ENCODE assay signal across 27 cellular contexts in genomic region chr15:31077181-31077580, GRCh38. TPM values are rescaled to one million over a fixed set of nuclear protein-coding genes. Genes with fewer than 3 reads are reported as not detected.
DNase-seq lines count a peak whose midpoint lies in the region; TF ChIP-seq lines count a peak whose summit lies in the region.
"Had no signal": no experiment of that assay in that cellular context is flagged by ENCODE, and none has a peak within 500 bp of the region (broad histone marks: within the 10 kb centered on the region; RNA-seq: fewer than 3 reads in every experiment).

No MANE protein-coding gene starts in this region.

- H3K27ac ChIP-seq in OCI-LY3 (ENCODE audit: low read length) (no peak overlapping the region), neural progenitor cell (no peak overlapping the region)
- H3K27ac ChIP-seq: dorsolateral prefrontal cortex, heart left ventricle, left lung, sigmoid colon, stomach had no signal

- no peak overlapping the region for H2AFZ ChIP-seq in OCI-LY3 (ENCODE audit: low read depth, low read length)
- H2AFZ ChIP-seq in neural progenitor cell (replicated peaks): no peak overlapping the region

- H3K4me3 Mint-ChIP-seq in neural progenitor cell: no peak overlapping the region
- no peak overlapping the region for H3K4me3 Mint-ChIP-seq in activated naive CD8-positive, alpha-beta T cell treated with anti-CD3 and anti-CD28 coated beads for 36 hours
- H3K4me3 Mint-ChIP-seq: activated naive CD4-positive, alpha-beta T cell treated with anti-CD3 and anti-CD28 coated beads, Interleukin-2, amount 50 U/mL, for 24 hours; neural crest cell; type B pancreatic cell had no signal

- H4K20me1 ChIP-seq in OCI-LY3 (ENCODE audit: insufficient read depth, low read length) (no peaks in the 10 kb centered on the region), neural progenitor cell (ENCODE audit: low read depth) (no peaks in the 10 kb centered on the region)

- H3K9ac ChIP-seq in OCI-LY3 (ENCODE audit: low read length): no peak overlapping the region
- H3K9ac ChIP-seq in neural progenitor cell: no peak overlapping the region

- no peaks in the 10 kb centered on the region for H3K36me3 ChIP-seq in OCI-LY3 (replicated peaks; ENCODE audit: low read depth, low read length)
- H3K36me3 ChIP-seq in neural progenitor cell: no peaks in the 10 kb centered on the region
- H3K36me3 ChIP-seq: heart left ventricle, left lung, sigmoid colon, stomach had no signal

- peak; percentile 30 for DNase-seq in NCI-H2107 treated with DMSO at 0.1 percent for 48 hours (lab: John Stamatoyannopoulos, UW; ENCODE audit: unreplicated experiment)
- DNase-seq in NCI-H2107 (lab: John Stamatoyannopoulos, UW): no peak
- DNase-seq in NAMALWA (ENCODE audit: low spot score): peak; percentile 16
- no peak for DNase-seq in neural progenitor cell (ENCODE audit: low spot score)
- DNase-seq in activated naive CD8-positive, alpha-beta T cell treated with anti-CD3 and anti-CD28 coated beads for 36 hours: no peak
- no peak for DNase-seq in foreskin melanocyte
- no peak for DNase-seq in cerebellum (ENCODE audit: low spot score)
- DNase-seq: aorta; C1 segment of cervical spinal cord; central memory CD4-positive, alpha-beta T cell; dorsolateral prefrontal cortex; heart left ventricle; left lung; NCI-H2029; NK-92 treated with Interleukin-12 subunit alpha and Interleukin-12 subunit beta, amount 100 ng/mL, for 24 hours; sigmoid colon; stimulated activated CD4-positive, alpha-beta T cell treated with anti-CD3 and anti-CD28 coated beads, Interleukin-15, amount 100 ng/mL, for 24 hours; stomach had no signal

- no peaks in the 10 kb centered on the region for H3K27me3 ChIP-seq in OCI-LY3 (ENCODE audit: low read depth, low read length)
- peaks cover 25% of the 10 kb centered on the region for H3K27me3 ChIP-seq in neural progenitor cell
- H3K27me3 ChIP-seq: left lung had no signal

- H3K4me1 ChIP-seq in OCI-LY3 (ENCODE audit: low read length) (peaks cover 36% of the 10 kb centered on the region), neural progenitor cell (peaks cover 22% of the 10 kb centered on the region)
- H3K4me1 ChIP-seq: sigmoid colon had no signal

- no peaks in the 10 kb centered on the region for H3F3A ChIP-seq in neural progenitor cell (ENCODE audit: low read depth)

- TF ChIP-seq CTCF in OCI-LY3 (IDR thresholded peaks at IDR 0.05; ENCODE audit: low read depth, low read length) (no peak), neural progenitor cell (IDR thresholded peaks at IDR 0.05) (no peak)

- H3K4me1 Mint-ChIP-seq in neural progenitor cell: peaks cover 4% of the 10 kb centered on the region
- H3K4me1 Mint-ChIP-seq in activated naive CD8-positive, alpha-beta T cell treated with anti-CD3 and anti-CD28 coated beads for 36 hours: peaks cover 2% of the 10 kb centered on the region
- H3K4me1 Mint-ChIP-seq: activated naive CD4-positive, alpha-beta T cell treated with anti-CD3 and anti-CD28 coated beads, Interleukin-2, amount 50 U/mL, for 24 hours had no signal

- H3K4me3 ChIP-seq in OCI-LY3 (ENCODE audit: low read length) (peak overlapping the region; percentile 15; the same call in 1 of the 2 replicates), neural progenitor cell (no peak overlapping the region)
- H3K4me3 ChIP-seq: dorsolateral prefrontal cortex, heart left ventricle, K562, left lung, sigmoid colon, stomach had no signal

- H3K9me3 ChIP-seq in OCI-LY3 (ENCODE audit: insufficient read depth, low read length) (no peaks in the 10 kb centered on the region), neural progenitor cell (ENCODE audit: low read depth) (no peaks in the 10 kb centered on the region)
- H3K9me3 ChIP-seq: left lung, sigmoid colon, stomach had no signal

- H3K4me2 ChIP-seq in OCI-LY3 (ENCODE audit: low read length) (peak overlapping the region; percentile 51), neural progenitor cell (no peak overlapping the region)

- H3K27me3 Mint-ChIP-seq in neural progenitor cell (ENCODE audit: insufficient read depth, low read depth): peaks cover 4% of the 10 kb centered on the region
- H3K27me3 Mint-ChIP-seq in activated naive CD8-positive, alpha-beta T cell treated with anti-CD3 and anti-CD28 coated beads for 36 hours: peaks cover 22% of the 10 kb centered on the region
- H3K27me3 Mint-ChIP-seq: type B pancreatic cell had no signal

- no peaks in the 10 kb centered on the region for H3K36me3 Mint-ChIP-seq in neural progenitor cell
- no peaks in the 10 kb centered on the region for H3K36me3 Mint-ChIP-seq in activated naive CD8-positive, alpha-beta T cell treated with anti-CD3 and anti-CD28 coated beads for 36 hours
- H3K36me3 Mint-ChIP-seq: activated naive CD4-positive, alpha-beta T cell treated with anti-CD3 and anti-CD28 coated beads, Interleukin-2, amount 50 U/mL, for 24 hours; type B pancreatic cell had no signal

- no peaks in the 10 kb centered on the region for H3K9me3 Mint-ChIP-seq in neural progenitor cell
- peaks cover 3% of the 10 kb centered on the region for H3K9me3 Mint-ChIP-seq in activated naive CD8-positive, alpha-beta T cell treated with anti-CD3 and anti-CD28 coated beads for 36 hours
- H3K9me3 Mint-ChIP-seq: activated naive CD4-positive, alpha-beta T cell treated with anti-CD3 and anti-CD28 coated beads, Interleukin-2, amount 50 U/mL, for 24 hours had no signal

- peak overlapping the region; percentile 83 for H3K27ac Mint-ChIP-seq in neural progenitor cell
- H3K27ac Mint-ChIP-seq in activated naive CD8-positive, alpha-beta T cell treated with anti-CD3 and anti-CD28 coated beads for 36 hours: no peak overlapping the region
- H3K27ac Mint-ChIP-seq: activated naive CD4-positive, alpha-beta T cell treated with anti-CD3 and anti-CD28 coated beads, Interleukin-2, amount 50 U/mL, for 24 hours; type B pancreatic cell had no signal

- H3K79me2 ChIP-seq in OCI-LY3 (ENCODE audit: low read length) (no peaks in the 10 kb centered on the region), neural progenitor cell (ENCODE audit: low read depth) (no peaks in the 10 kb centered on the region)

RNA-seq across cellular contexts. Expression of gene TRPM1, which starts 24.3 kb away (rescaled TPM):
- total RNA-seq in neural progenitor cell (ENCODE audit: low replicate concordance) (not detected in 2 replicates), cerebellum (not detected)
- not detected for total RNA-seq in activated naive CD8-positive, alpha-beta T cell treated with anti-CD3 and anti-CD28 coated beads for 36 hours
- total RNA-seq: aorta; endothelial cell of umbilical vein; heart left ventricle; K562; left lung; mucosa of gallbladder; neural crest cell; posterior vena cava; sigmoid colon; stomach; T-helper 1 cell treated with Interleukin-12 subunit alpha and Interleukin-12 subunit beta and Interleukin-4 antibody, amounts not matched to agents 30 ng/mL and 1 ng/mL, for 36 hours had no signal

Comparison
In these comparisons a context has a peak if more than half of its experiments do, and no peak if none do; other contexts are left out.
1. DNase-seq: peak in NCI-H2107 treated with DMSO at 0.1 percent for 48 hours (single experiment) and NAMALWA (single experiment); none in NCI-H2107 (single experiment), neural progenitor cell (single experiment), activated naive CD8-positive, alpha-beta T cell treated with anti-CD3 and anti-CD28 coated beads for 36 hours (single experiment), foreskin melanocyte (single experiment) and cerebellum (single experiment).